Comparison of ENCODE assay signal across 8 cellular contexts in the genomic region with DNA sequence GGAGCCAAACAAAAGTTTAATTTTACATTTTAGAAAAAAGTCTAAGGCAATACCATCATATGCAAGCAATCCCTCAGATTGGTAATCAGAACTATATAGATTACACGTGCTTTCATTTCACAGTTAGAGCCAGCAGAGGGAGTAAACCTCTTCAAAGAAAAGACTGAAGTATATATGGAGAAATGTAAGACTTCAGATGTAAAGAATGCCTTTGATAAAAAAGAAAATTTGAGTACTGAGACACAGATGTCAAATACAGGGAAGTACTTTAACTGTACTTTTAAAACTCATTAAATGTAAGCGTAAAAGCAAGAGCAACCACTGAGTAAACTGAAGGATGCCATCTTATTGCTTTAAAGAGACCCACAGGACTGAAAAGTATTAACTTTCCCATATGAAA.
DNase-seq lines count a peak whose midpoint lies in the region; ATAC-seq and TF ChIP-seq lines count a peak whose summit lies in the region.

No MANE protein-coding gene starts in this region.

- no peak overlapping the region for H2AK5ac ChIP-seq in H9 (ENCODE audit: insufficient read length, low read length)

- peaks cover 20 to 25% of the 10 kb centered on the region in 2 experiments for H3K4me1 Mint-ChIP-seq in H9

- ATAC-seq in heart right ventricle = peak in 1 of 8 donors; percentile 47
- ATAC-seq in left cardiac atrium = no peak
- ATAC-seq in esophagus mucosa = peak; percentile 79
- no peak for ATAC-seq in GM19023 (IDR thresholded peaks at IDR 0.05; ENCODE audit: unreplicated experiment)

- 41 to 45% methylated on average over 2 of the region's 2 CpGs for WGBS in heart right ventricle, 2 donors
- no CpG with 5 or more reads among the region's 2 CpGs for WGBS in H9 (ENCODE audit: extremely low coverage, insufficient read length, low lambda C conversion rate)

- no peak overlapping the region for H3K4me3 Mint-ChIP-seq in H9

- no peaks in the 10 kb centered on the region for H3K36me3 ChIP-seq in heart right ventricle

- peaks cover 2 to 15% (median 2%) of the 10 kb centered on the region in 3 experiments; a peak in 4 of 7 replicates for H3K36me3 Mint-ChIP-seq in H9 (ENCODE audit: insufficient read depth in 1 of 3, low read depth in 3 of 3)

- no peaks in the 10 kb centered on the region for H3K9me3 ChIP-seq in heart right ventricle
- no peaks in the 10 kb centered on the region for H3K9me3 ChIP-seq in H9 (ENCODE audit: control insufficient read depth, low read depth, low read length)

- no peak for DNase-seq in heart right ventricle
- no peak for DNase-seq in left cardiac atrium
- DNase-seq in H9 = no peak
- DNase-seq in M059J (ENCODE audit: low read depth) = peak; percentile 59
- DNase-seq in SKM-1 treated with dmso at 0.1 percent for 144 hours (lab: John Stamatoyannopoulos, UW; ENCODE audit: unreplicated experiment) = peak; percentile 33
- peak; percentile 79 for DNase-seq in pons (ENCODE audit: low spot score)

- H3K23me2 ChIP-seq in H9 (ENCODE audit: insufficient read length, low read depth, low read length, poor library complexity, severe bottlenecking) = peaks cover 8% of the 10 kb centered on the region

- no peak overlapping the region for H3K23ac ChIP-seq in H9 (ENCODE audit: insufficient read length, low read depth, low read length)

- intact Hi-C loops in heart right ventricle (cut with DNase I) = loop anchor here in 6 of 10 donors (1.0 to 10.0 kb wide), 5 partner anchors 67 to 366 kb away; no protein-coding TSS in a partner anchor
- intact Hi-C loops in left cardiac atrium (cut with DNase I) = loop anchor here in 1 of 2 donors (10.0 kb wide), 1 partner anchor 143 kb away; a partner anchor contains a TSS

- H3K4me3 ChIP-seq in heart right ventricle = no peak overlapping the region

- no peak overlapping the region for H3K18ac ChIP-seq in H9 (ENCODE audit: insufficient read length, low read depth, low read length)

- H2BK120ac ChIP-seq in H9 (ENCODE audit: low read depth, low read length, poor library complexity, severe bottlenecking) = no peak overlapping the region

- H3K4me1 ChIP-seq in heart right ventricle (peaks cover 0 to 29% (median 16%) of the 10 kb centered on the region in 9 donors), H9 (ENCODE audit: insufficient read depth, low read length) (no peaks in the 10 kb centered on the region)

- peaks cover 2 to 6% of the 10 kb centered on the region in 2 experiments; a peak in 2 of 5 replicates for H3K9me3 Mint-ChIP-seq in H9

- no peak overlapping the region for H3K56ac ChIP-seq in H9 (ENCODE audit: insufficient read length, low read depth, low read length)

- no peak overlapping the region for H3K4ac ChIP-seq in H9 (ENCODE audit: low read depth, low read length)

- no peak overlapping the region for H2BK15ac ChIP-seq in H9 (ENCODE audit: low read depth, low read length)

- H4K8ac ChIP-seq in H9 (replicated peaks; ENCODE audit: insufficient read length, low read depth, low read length) = no peak overlapping the region

- no peak overlapping the region for H4K91ac ChIP-seq in H9 (ENCODE audit: insufficient read length, low read depth, low read length)

- H3K27ac Mint-ChIP-seq in H9 = no peak overlapping the region; a peak in 2 of 7 replicates

- H3T11ph ChIP-seq in H9 (ENCODE audit: low read length) = no peak overlapping the region

- H2BK20ac ChIP-seq in H9 (ENCODE audit: low read depth, low read length, poor library complexity, severe bottlenecking) = no peak overlapping the region

- TF ChIP-seq CTCF in heart right ventricle (IDR thresholded peaks at IDR 0.05) (peak; percentile 31 to 71 (median 54)), H9 (conservative IDR thresholded peaks at IDR 0.05) (peak; percentile 77)

- H3K27ac ChIP-seq in heart right ventricle (no peak overlapping the region), H9 (ENCODE audit: insufficient read length, low read depth, low read length) (no peak overlapping the region)

- no peak overlapping the region for H3K14ac ChIP-seq in H9 (ENCODE audit: insufficient read depth, low read length)

- H2AFZ ChIP-seq in H9 (ENCODE audit: low read length) = no peak overlapping the region

- no peak overlapping the region for H2BK12ac ChIP-seq in H9 (ENCODE audit: insufficient read length, low read depth, low read length)

- no peaks in the 10 kb centered on the region for H3K79me1 ChIP-seq in H9 (ENCODE audit: insufficient read depth, low read depth, low read length, poor library complexity, severe bottlenecking)

- H4K20me1 ChIP-seq in H9 (ENCODE audit: control insufficient read depth, insufficient read depth, insufficient read length) = no peaks in the 10 kb centered on the region

- H4K5ac ChIP-seq in H9 (ENCODE audit: insufficient read length, low read depth, low read length) = no peak overlapping the region

- H2BK5ac ChIP-seq in H9 (ENCODE audit: insufficient read length, low read length) = no peak overlapping the region

- no peak overlapping the region for H3K9ac ChIP-seq in H9 (ENCODE audit: extremely low read depth, insufficient read length, low read length)

- H3K27me3 ChIP-seq in heart right ventricle = no peaks in the 10 kb centered on the region
- H3K27me3 ChIP-seq in H9 (ENCODE audit: insufficient read depth, low read length) = no peaks in the 10 kb centered on the region

- H3K27me3 Mint-ChIP-seq in H9 (ENCODE audit: low read depth) = peaks cover 5% of the 10 kb centered on the region

- H3K79me2 ChIP-seq in H9 (ENCODE audit: insufficient read depth, low read length) = no peaks in the 10 kb centered on the region

- H3K4me2 ChIP-seq in H9 (ENCODE audit: insufficient read depth, insufficient read length, low read length) = no peak overlapping the region

Comparison
In these comparisons a context has a peak if more than half of its experiments do, and no peak if none do; other contexts are left out.
1. DNase-seq: peak in M059J (single experiment), SKM-1 treated with dmso at 0.1 percent for 144 hours (single experiment) and pons (single experiment); none in heart right ventricle (0 of 2), left cardiac atrium (single experiment) and H9 (single experiment).